Comparison of ENCODE assay signal across 11 cellular contexts in the genomic region with DNA sequence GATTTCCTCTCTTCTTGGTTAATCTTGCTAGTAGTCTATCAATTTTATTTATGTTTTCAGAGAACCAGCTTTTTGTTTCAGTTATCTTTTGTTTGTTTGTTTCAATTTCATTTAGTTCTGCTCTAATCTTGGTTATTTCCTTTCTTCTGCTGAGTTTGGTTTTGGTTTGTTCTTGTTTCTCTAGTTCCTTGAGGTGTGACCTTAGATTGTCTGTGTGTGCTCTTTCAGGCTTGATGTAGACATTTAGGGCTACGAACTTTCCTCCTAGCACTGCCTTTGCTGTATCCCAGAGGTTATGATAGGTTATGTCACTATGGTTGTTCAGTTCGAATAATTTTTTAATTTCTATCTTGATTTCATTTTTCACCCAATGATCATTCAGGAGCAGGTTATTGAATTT.
DNase-seq lines count a peak whose midpoint lies in the region; ATAC-seq and TF ChIP-seq lines count a peak whose summit lies in the region.
"Had no signal": no experiment of that assay in that cellular context is flagged by ENCODE, and none has a peak within 500 bp of the region (broad histone marks: within the 10 kb centered on the region; RNA-seq: fewer than 3 reads in every experiment).

No MANE protein-coding gene starts in this region.

- TF ChIP-seq POLR2A in GM18505 (IDR thresholded peaks at IDR 0.05; ENCODE audit: borderline replicate concordance, extremely low read depth, insufficient read depth, insufficient read length) = no peak

- no peaks in the 10 kb centered on the region for H3K9me3 Mint-ChIP-seq in effector memory CD8-positive, alpha-beta T cell

- H3K36me3 Mint-ChIP-seq in effector memory CD8-positive, alpha-beta T cell (ENCODE audit: insufficient read depth) = peaks cover 17% of the 10 kb centered on the region

- H3K27me3 Mint-ChIP-seq in effector memory CD8-positive, alpha-beta T cell = no peaks in the 10 kb centered on the region

- ATAC-seq in GM18505 (IDR thresholded peaks at IDR 0.05; ENCODE audit: unreplicated experiment) (peak; percentile 43), GM21367 (IDR thresholded peaks at IDR 0.05; ENCODE audit: unreplicated experiment) (peak; percentile 57), HG03280 (IDR thresholded peaks at IDR 0.05; ENCODE audit: unreplicated experiment) (peak; percentile 40)
- no peak for ATAC-seq in effector memory CD8-positive, alpha-beta T cell (replicated peaks)
- ATAC-seq: esophagus mucosa, Right ventricle myocardium inferior had no signal

- H3K4me1 Mint-ChIP-seq in effector memory CD8-positive, alpha-beta T cell (ENCODE audit: low read depth in 2 of 2) = peaks cover 12 to 20% of the 10 kb centered on the region in 2 donors

- peak overlapping the region; percentile 66 to 69 for H3K27ac Mint-ChIP-seq in effector memory CD8-positive, alpha-beta T cell

- DNase-seq in effector memory CD8-positive, alpha-beta T cell = no peak
- DNase-seq in NCI-H82 treated with DMSO at 0.1 percent for 48 hours (lab: John Stamatoyannopoulos, UW; ENCODE audit: unreplicated experiment) (no peak), SHP77 (lab: John Stamatoyannopoulos, UW) (no peak), GOT3 (lab: John Stamatoyannopoulos, UW) (no peak)
- DNase-seq: NCI-H510A, WERI-Rb-1 had no signal

- H3K4me3 Mint-ChIP-seq in effector memory CD8-positive, alpha-beta T cell = peak overlapping the region; percentile 19 to 34
